ENCODE assay signal across 1 cellular context in genomic region chr6:45532626-45533258, GRCh38.
TF ChIP-seq lines count a peak whose summit lies in the region.

No MANE protein-coding gene starts in this region.

TF ChIP-seq in IMR-90, 13 proteins besides CTCF, POLR2A, EP300 and RAD21 (continued from another document):
- TF ChIP-seq ELK1 (IDR thresholded peaks at IDR 0.05; ENCODE audit: borderline replicate concordance, low read depth, low read length) (no peak), RCOR1 (IDR thresholded peaks at IDR 0.05; ENCODE audit: insufficient replicate concordance, low read length) (no peak)
